ENCODE assay signal across 25 cellular contexts in the genomic region with DNA sequence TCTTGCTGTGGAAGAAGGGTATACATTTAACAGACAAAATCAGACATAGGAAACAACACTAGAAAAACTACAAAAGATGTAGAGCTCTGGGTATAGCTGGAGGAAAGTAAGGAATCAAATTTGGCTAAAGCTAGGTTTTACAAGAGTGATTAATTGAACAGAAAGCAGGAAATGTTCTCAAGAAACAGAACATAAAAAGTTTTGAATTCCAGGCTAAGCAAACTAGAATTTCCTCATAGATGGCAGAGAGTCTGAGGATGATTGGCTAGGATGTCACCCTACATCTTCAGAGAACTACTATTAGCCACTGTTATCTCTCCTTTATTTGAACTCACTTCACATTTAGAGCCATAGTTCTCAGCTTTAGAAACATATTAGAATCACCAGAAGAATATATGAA.
DNase-seq lines count a peak whose midpoint lies in the region; ATAC-seq and TF ChIP-seq lines count a peak whose summit lies in the region.
"Had no signal": no experiment of that assay in that cellular context is flagged by ENCODE, and none has a peak within 500 bp of the region (broad histone marks: within the 10 kb centered on the region; RNA-seq: fewer than 3 reads in every experiment).

No MANE protein-coding gene starts in this region.

- peaks cover 65% of the 10 kb centered on the region for H3K4me1 Mint-ChIP-seq in HFFc6 (ENCODE audit: low read depth)
- peaks cover 3% of the 10 kb centered on the region for H3K4me1 Mint-ChIP-seq in endodermal cell
- H3K4me1 Mint-ChIP-seq: CD8-positive, alpha-beta memory T cell; stimulated activated effector memory CD8-positive, alpha-beta T cell treated with anti-CD3 and anti-CD28 coated beads, Interleukin-12 subunit alpha, Interleukin-12 subunit beta, amount 100 ng/mL, for 72 hours; T-cell had no signal

- H3K9me3 ChIP-seq in muscle layer of duodenum (ENCODE audit: control insufficient read depth in 1 of 2, low read length in 2 of 2) (no peaks in the 10 kb centered on the region), thoracic aorta (no peaks in the 10 kb centered on the region), SJCRH30 (replicated peaks) (no peaks in the 10 kb centered on the region), endodermal cell (ENCODE audit: control insufficient read depth, low read length) (no peaks in the 10 kb centered on the region)
- H3K9me3 ChIP-seq: thyroid gland had no signal

- H3K27me3 ChIP-seq in muscle layer of duodenum (ENCODE audit: low read depth, low read length) (no peaks in the 10 kb centered on the region), thoracic aorta (replicated peaks; ENCODE audit: insufficient read depth) (no peaks in the 10 kb centered on the region), SJCRH30 (no peaks in the 10 kb centered on the region), endodermal cell (ENCODE audit: control insufficient read depth, insufficient read depth, low read length, poor library complexity, severe bottlenecking) (no peaks in the 10 kb centered on the region)
- H3K27me3 ChIP-seq: thyroid gland had no signal

- H3K4me3 Mint-ChIP-seq in HFFc6 = peak overlapping the region; percentile 82
- no peak overlapping the region for H3K4me3 Mint-ChIP-seq in endodermal cell
- H3K4me3 Mint-ChIP-seq: activated T-cell treated with anti-CD3 and anti-CD28 coated beads, Interleukin-2, amount 50 U/mL, for 24 hours; CD8-positive, alpha-beta memory T cell; mesothelial cell of epicardium; natural killer cell treated with Interleukin-12 subunit alpha and Interleukin-12 subunit beta and Interleukin-15 and Interleukin-18, amount 100 ng/mL, for 72 hours; stimulated activated effector memory CD8-positive, alpha-beta T cell treated with anti-CD3 and anti-CD28 coated beads, Interleukin-12 subunit alpha, Interleukin-12 subunit beta, amount 100 ng/mL, for 72 hours; T-cell had no signal

- H3K27ac ChIP-seq in coronary artery (peak overlapping the region; percentile 60 to 88), muscle layer of duodenum (ENCODE audit: low read length) (peak overlapping the region; percentile 78), thoracic aorta (peak overlapping the region; percentile 88 to 95), SJCRH30 (no peak overlapping the region), endodermal cell (ENCODE audit: low read depth, low read length) (no peak overlapping the region)

- no peaks in the 10 kb centered on the region for H3K9me3 Mint-ChIP-seq in HFFc6
- H3K9me3 Mint-ChIP-seq in endodermal cell = no peaks in the 10 kb centered on the region
- H3K9me3 Mint-ChIP-seq: activated T-cell treated with anti-CD3 and anti-CD28 coated beads, Interleukin-2, amount 50 U/mL, for 24 hours; CD8-positive, alpha-beta memory T cell; mesothelial cell of epicardium; natural killer cell treated with Interleukin-12 subunit alpha and Interleukin-12 subunit beta and Interleukin-15 and Interleukin-18, amount 100 ng/mL, for 72 hours; stimulated activated effector memory CD8-positive, alpha-beta T cell treated with anti-CD3 and anti-CD28 coated beads, Interleukin-12 subunit alpha, Interleukin-12 subunit beta, amount 100 ng/mL, for 72 hours; T-cell had no signal

- no peak for TF ChIP-seq CTCF in HFFc6 (IDR thresholded peaks at IDR 0.05)
- no peak for TF ChIP-seq CTCF in coronary artery (IDR thresholded peaks at IDR 0.05)
- TF ChIP-seq CTCF in thoracic aorta (IDR thresholded peaks at IDR 0.05) = no peak
- no peak for TF ChIP-seq CTCF in endodermal cell (conservative IDR thresholded peaks at IDR 0.05)

- H3K4me1 ChIP-seq in muscle layer of duodenum (ENCODE audit: control insufficient read depth in 1 of 2, insufficient read depth in 2 of 2, low read length in 2 of 2) (no peaks in the 10 kb centered on the region), thoracic aorta (ENCODE audit: control insufficient read depth in 1 of 2, low read depth in 2 of 2) (peaks cover 14 to 33% of the 10 kb centered on the region in 2 donors), SJCRH30 (peaks cover 4% of the 10 kb centered on the region; the same call in 1 of the 2 replicates), endodermal cell (ENCODE audit: control insufficient read depth, insufficient read depth, low read length) (no peaks in the 10 kb centered on the region)
- H3K4me1 ChIP-seq: thyroid gland had no signal

- H3K4me3 ChIP-seq in coronary artery = no peak overlapping the region
- no peak overlapping the region for H3K4me3 ChIP-seq in muscle layer of duodenum (ENCODE audit: low read depth in 1 of 2, low read length in 2 of 2)
- no peak overlapping the region for H3K4me3 ChIP-seq in thoracic aorta
- no peak overlapping the region for H3K4me3 ChIP-seq in SJCRH30
- no peak overlapping the region for H3K4me3 ChIP-seq in endodermal cell (ENCODE audit: low read length)
- H3K4me3 ChIP-seq: thyroid gland had no signal

- no peak overlapping the region for H3K9ac ChIP-seq in endodermal cell (ENCODE audit: extremely low read depth, low read length, poor library complexity, severe bottlenecking)

- DNase-seq in HFFc6 (peak; percentile 25), coronary artery (ENCODE audit: low spot score) (no peak), thoracic aorta (ENCODE audit: low spot score) (no peak), SJCRH30 (no peak), UCSD-AML1 (lab: John Stamatoyannopoulos, UW; ENCODE audit: unreplicated experiment) (no peak), endodermal cell (no peak), NCI-H524 (lab: John Stamatoyannopoulos, UW) (no peak)
- DNase-seq: activated CD4-positive, alpha-beta T cell treated with anti-CD3 and anti-CD28 coated beads for 1 hour; activated CD8-positive, alpha-beta memory T cell treated with anti-CD3 and anti-CD28 coated beads for 24 hours; activated naive CD4-positive, alpha-beta T cell; activated T-cell treated with anti-CD3 and anti-CD28 coated beads, Interleukin-2, amount 50 U/mL, for 24 hours; amniotic stem cell; CD8-positive, alpha-beta memory T cell; dermis blood vessel endothelial cell; Kasumi-1; NCI-H1930; NCI-H774; stimulated activated CD4-positive, alpha-beta T cell treated with anti-CD3 and anti-CD28 coated beads, Interleukin-1b, Interleukin-23, amount 100 ng/mL, for 48 hours; T-cell; thyroid gland had no signal

- ATAC-seq in thoracic aorta (ENCODE audit: insufficient number of reproducible peaks, low FRiP score, low read depth) = no peak
- ATAC-seq: natural killer cell treated with Interleukin-12 subunit alpha and Interleukin-12 subunit beta and Interleukin-15 and Interleukin-18, amount 100 ng/mL, for 72 hours; Right ventricle myocardium inferior; stimulated activated effector memory CD8-positive, alpha-beta T cell treated with anti-CD3 and anti-CD28 coated beads, Interleukin-12 subunit alpha, Interleukin-12 subunit beta, amount 100 ng/mL, for 72 hours; T-cell had no signal

- no peaks in the 10 kb centered on the region for H3K36me3 ChIP-seq in muscle layer of duodenum (ENCODE audit: control insufficient read depth in 1 of 2, insufficient read depth in 2 of 2, low read length in 2 of 2)
- no peaks in the 10 kb centered on the region for H3K36me3 ChIP-seq in thoracic aorta
- H3K36me3 ChIP-seq in SJCRH30 = no peaks in the 10 kb centered on the region
- no peaks in the 10 kb centered on the region for H3K36me3 ChIP-seq in endodermal cell (ENCODE audit: control insufficient read depth, insufficient read depth, low read length)
- H3K36me3 ChIP-seq: thyroid gland had no signal

- H3K27ac Mint-ChIP-seq in HFFc6 = peak overlapping the region; percentile 98
- H3K27ac Mint-ChIP-seq in endodermal cell = no peak overlapping the region
- H3K27ac Mint-ChIP-seq: activated T-cell treated with anti-CD3 and anti-CD28 coated beads, Interleukin-2, amount 50 U/mL, for 24 hours; CD8-positive, alpha-beta memory T cell; mesothelial cell of epicardium; natural killer cell treated with Interleukin-12 subunit alpha and Interleukin-12 subunit beta and Interleukin-15 and Interleukin-18, amount 100 ng/mL, for 72 hours; stimulated activated effector memory CD8-positive, alpha-beta T cell treated with anti-CD3 and anti-CD28 coated beads, Interleukin-12 subunit alpha, Interleukin-12 subunit beta, amount 100 ng/mL, for 72 hours; T-cell had no signal

- H3K27me3 Mint-ChIP-seq in HFFc6 (ENCODE audit: insufficient read depth) (no peaks in the 10 kb centered on the region), endodermal cell (ENCODE audit: insufficient read depth) (peaks cover 6% of the 10 kb centered on the region)
- H3K27me3 Mint-ChIP-seq: activated T-cell treated with anti-CD3 and anti-CD28 coated beads, Interleukin-2, amount 50 U/mL, for 24 hours; natural killer cell treated with Interleukin-12 subunit alpha and Interleukin-12 subunit beta and Interleukin-15 and Interleukin-18, amount 100 ng/mL, for 72 hours had no signal

- H3K36me3 Mint-ChIP-seq in HFFc6 (ENCODE audit: low read depth) (no peaks in the 10 kb centered on the region), endodermal cell (ENCODE audit: low read depth) (no peaks in the 10 kb centered on the region)
- H3K36me3 Mint-ChIP-seq: CD8-positive, alpha-beta memory T cell; mesothelial cell of epicardium; natural killer cell treated with Interleukin-12 subunit alpha and Interleukin-12 subunit beta and Interleukin-15 and Interleukin-18, amount 100 ng/mL, for 72 hours; stimulated activated effector memory CD8-positive, alpha-beta T cell treated with anti-CD3 and anti-CD28 coated beads, Interleukin-12 subunit alpha, Interleukin-12 subunit beta, amount 100 ng/mL, for 72 hours; T-cell had no signal

Comparison
In these comparisons a context has a peak if more than half of its experiments do, and no peak if none do; other contexts are left out.
1. H3K27ac ChIP-seq: peak in coronary artery (2 of 2), muscle layer of duodenum (single experiment) and thoracic aorta (2 of 2); none in SJCRH30 (single experiment) and endodermal cell (single experiment).